In the genomic region with DNA sequence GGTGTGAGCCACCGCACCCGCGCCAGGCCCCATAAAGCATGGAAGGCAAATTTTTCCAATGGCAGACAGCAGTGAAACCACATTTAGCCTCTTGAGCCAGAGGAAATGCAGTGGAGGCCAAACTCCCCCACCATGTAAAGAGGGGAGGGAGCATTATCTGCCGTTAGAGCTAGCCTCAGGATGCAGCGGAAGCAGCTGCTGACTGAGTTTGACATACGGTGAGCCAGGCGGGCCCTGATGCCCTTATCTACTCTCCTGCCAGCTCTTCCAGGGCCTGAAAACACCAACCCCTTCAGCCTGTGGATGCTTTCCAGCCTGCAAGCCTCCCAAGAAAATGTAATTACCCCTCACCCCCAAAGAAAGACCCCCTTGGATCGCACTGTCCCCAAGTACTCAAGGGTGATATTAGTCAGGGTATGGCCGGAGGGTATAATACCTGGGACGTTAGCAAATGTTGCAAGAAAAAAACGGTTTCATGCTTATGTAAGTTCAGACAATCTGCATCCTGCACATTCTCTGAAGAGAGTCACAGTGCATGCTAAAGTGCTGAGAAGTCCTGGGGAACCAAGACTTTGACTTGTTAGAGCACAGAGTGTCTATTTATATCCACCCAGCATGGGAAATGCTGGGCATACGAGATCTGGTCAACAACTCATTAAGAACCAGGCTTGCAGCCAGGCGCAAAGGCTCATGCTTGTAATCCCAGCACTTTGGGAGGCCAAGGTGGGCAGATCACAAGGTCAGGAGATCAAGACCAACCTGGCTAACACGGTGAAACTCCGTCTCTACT, we compare ENCODE assay signal across 1 cellular context.
TF ChIP-seq lines count a peak whose summit lies in the region.

No MANE protein-coding gene starts in this region.

TF ChIP-seq in HepG2, 621 proteins besides CTCF, POLR2A, EP300 and RAD21 (continued from another document):
- TF ChIP-seq, protein P1, sequence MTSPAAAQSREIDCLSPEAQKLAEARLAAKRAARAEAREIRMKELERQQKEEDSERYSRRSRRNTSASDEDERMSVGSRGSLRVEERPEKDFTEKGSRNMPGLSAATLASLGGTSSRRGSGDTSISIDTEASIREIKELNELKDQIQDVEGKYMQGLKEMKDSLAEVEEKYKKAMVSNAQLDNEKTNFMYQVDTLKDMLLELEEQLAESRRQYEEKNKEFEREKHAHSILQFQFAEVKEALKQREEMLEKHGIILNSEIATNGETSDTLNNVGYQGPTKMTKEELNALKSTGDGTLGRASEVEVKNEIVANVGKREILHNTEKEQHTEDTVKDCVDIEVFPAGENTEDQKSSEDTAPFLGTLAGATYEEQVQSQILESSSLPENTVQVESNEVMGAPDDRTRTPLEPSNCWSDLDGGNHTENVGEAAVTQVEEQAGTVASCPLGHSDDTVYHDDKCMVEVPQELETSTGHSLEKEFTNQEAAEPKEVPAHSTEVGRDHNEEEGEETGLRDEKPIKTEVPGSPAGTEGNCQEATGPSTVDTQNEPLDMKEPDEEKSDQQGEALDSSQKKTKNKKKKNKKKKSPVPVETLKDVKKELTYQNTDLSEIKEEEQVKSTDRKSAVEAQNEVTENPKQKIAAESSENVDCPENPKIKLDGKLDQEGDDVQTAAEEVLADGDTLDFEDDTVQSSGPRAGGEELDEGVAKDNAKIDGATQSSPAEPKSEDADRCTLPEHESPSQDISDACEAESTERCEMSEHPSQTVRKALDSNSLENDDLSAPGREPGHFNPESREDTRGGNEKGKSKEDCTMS (CRISPR knock-in tag; conservative IDR thresholded peaks at IDR 0.05), result no peak
- no peak for TF ChIP-seq NCOR1 (IDR thresholded peaks at IDR 0.05; ENCODE audit: borderline replicate concordance, low read length)
- no peak for TF ChIP-seq SP5 (CRISPR knock-in tag; IDR thresholded peaks at IDR 0.05; ENCODE audit: borderline replicate concordance, low read depth)
- no peak for TF ChIP-seq ZNF33A (CRISPR knock-in tag; IDR thresholded peaks at IDR 0.05; ENCODE audit: borderline replicate concordance)
- TF ChIP-seq, protein P2, sequence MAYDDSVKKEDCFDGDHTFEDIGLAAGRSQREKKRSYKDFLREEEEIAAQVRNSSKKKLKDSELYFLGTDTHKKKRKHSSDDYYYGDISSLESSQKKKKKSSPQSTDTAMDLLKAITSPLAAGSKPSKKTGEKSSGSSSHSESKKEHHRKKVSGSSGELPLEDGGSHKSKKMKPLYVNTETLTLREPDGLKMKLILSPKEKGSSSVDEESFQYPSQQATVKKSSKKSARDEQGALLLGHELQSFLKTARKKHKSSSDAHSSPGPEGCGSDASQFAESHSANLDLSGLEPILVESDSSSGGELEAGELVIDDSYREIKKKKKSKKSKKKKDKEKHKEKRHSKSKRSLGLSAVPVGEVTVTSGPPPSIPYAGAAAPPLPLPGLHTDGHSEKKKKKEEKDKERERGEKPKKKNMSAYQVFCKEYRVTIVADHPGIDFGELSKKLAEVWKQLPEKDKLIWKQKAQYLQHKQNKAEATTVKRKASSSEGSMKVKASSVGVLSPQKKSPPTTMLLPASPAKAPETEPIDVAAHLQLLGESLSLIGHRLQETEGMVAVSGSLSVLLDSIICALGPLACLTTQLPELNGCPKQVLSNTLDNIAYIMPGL (CRISPR knock-in tag; IDR thresholded peaks at IDR 0.05; ENCODE audit: borderline replicate concordance in 1 of 2, low read depth in 1 of 2), result no peak
